In genomic region chr9:114484854-114485443, GRCh38 we compare ENCODE assay signal across 8 cellular contexts. TPM values are rescaled to one million over a fixed set of nuclear protein-coding genes. Genes with fewer than 3 reads are reported as not detected.
A peak's percentile ranks its signal among the peaks of the same experiment; 100 is the strongest.
DNase-seq lines count a peak whose midpoint lies in the region; ATAC-seq, FAIRE-seq and TF ChIP-seq lines count a peak whose summit lies in the region.

No MANE protein-coding gene starts in this region.

- H3K9me3 Mint-ChIP-seq in CD8-positive, alpha-beta memory T cell, result no peaks in the 10 kb centered on the region
- no peaks in the 10 kb centered on the region for H3K9me3 Mint-ChIP-seq in activated naive CD4-positive, alpha-beta T cell treated with anti-CD3 and anti-CD28 coated beads, Interleukin-2, amount 10 ng/mL, durations not matched to agents 7 days and 5 days

- intact Hi-C loops in left cardiac atrium (cut with DNase I), result no loop called here
- intact Hi-C loops in esophagus muscularis mucosa (cut with DNase I), result loop anchor here (5.0 to 10.0 kb wide), 2 partner anchors 73 to 150 kb away; no protein-coding TSS in a partner anchor

- POLR2A ChIA-PET in CD8-positive, alpha-beta memory T cell (lab: Charles Lee), result interaction anchor here (1.0 to 1.6 kb wide), 4 partner anchors 13 to 108 kb away, joined by 3 to 7 read pairs (median 3); no protein-coding TSS in a partner anchor

- 79% methylated on average over 8 of the region's 8 CpGs for WGBS in esophagus muscularis mucosa

- no peak overlapping the region for H3K4me3 ChIP-seq in CD8-positive, alpha-beta memory T cell (ENCODE audit: low read length)
- H3K4me3 ChIP-seq in esophagus muscularis mucosa, result no peak overlapping the region

- TF ChIP-seq CTCF in esophagus muscularis mucosa (IDR thresholded peaks at IDR 0.05), result no peak

- peaks cover 0 to 3% (median 2%) of the 10 kb centered on the region in 3 donors for H3K36me3 Mint-ChIP-seq in CD8-positive, alpha-beta memory T cell
- peaks cover 2% of the 10 kb centered on the region for H3K36me3 Mint-ChIP-seq in activated naive CD4-positive, alpha-beta T cell treated with anti-CD3 and anti-CD28 coated beads, Interleukin-2, amount 10 ng/mL, durations not matched to agents 7 days and 5 days

- TF ChIP-seq POLR2A in H54 (IDR thresholded peaks at IDR 0.05; ENCODE audit: low read depth, low read length), result no peak
- no peak for TF ChIP-seq POLR2A in esophagus muscularis mucosa (IDR thresholded peaks at IDR 0.05; ENCODE audit: low read depth)

- H3K27me3 ChIP-seq in CD8-positive, alpha-beta memory T cell (ENCODE audit: insufficient read depth, low read length, poor library complexity, severe bottlenecking), result no peaks in the 10 kb centered on the region
- no peaks in the 10 kb centered on the region for H3K27me3 ChIP-seq in esophagus muscularis mucosa

- no peak for ATAC-seq in HG03521 (IDR thresholded peaks at IDR 0.05; ENCODE audit: unreplicated experiment)
- ATAC-seq in left cardiac atrium, result no peak

- CTCF ChIA-PET in CD8-positive, alpha-beta memory T cell (lab: Charles Lee), result interaction anchor here (1.3 to 5.1 kb wide), 6 partner anchors 13 to 169 kb away, joined by 5 to 54 read pairs (median 8); partner anchors contain the start of gene WHRN
- CTCF ChIA-PET in activated naive CD4-positive, alpha-beta T cell treated with anti-CD3 and anti-CD28 coated beads, Interleukin-2, amount 10 ng/mL, durations not matched to agents 7 days and 5 days (lab: Charles Lee), result interaction anchor here (0.6 to 6.5 kb wide), 10 partner anchors 11 to 172 kb away, joined by 3 to 77 read pairs (median 5); partner anchors contain the start of gene ATP6V1G1

- H3K4me3 Mint-ChIP-seq in CD8-positive, alpha-beta memory T cell, result peak overlapping the region in 4 of 7 donors; percentile 46 to 58 (median 50)
- no peak overlapping the region for H3K4me3 Mint-ChIP-seq in activated naive CD4-positive, alpha-beta T cell treated with anti-CD3 and anti-CD28 coated beads, Interleukin-2, amount 10 ng/mL, durations not matched to agents 7 days and 5 days

- H3K9me3 ChIP-seq in CD8-positive, alpha-beta memory T cell (ENCODE audit: low read length), result no peaks in the 10 kb centered on the region
- no peaks in the 10 kb centered on the region for H3K9me3 ChIP-seq in esophagus muscularis mucosa

- peaks cover 2 to 4% of the 10 kb centered on the region in 2 donors for H3K27me3 Mint-ChIP-seq in CD8-positive, alpha-beta memory T cell
- peaks cover 21% of the 10 kb centered on the region for H3K27me3 Mint-ChIP-seq in activated naive CD4-positive, alpha-beta T cell treated with anti-CD3 and anti-CD28 coated beads, Interleukin-2, amount 10 ng/mL, durations not matched to agents 7 days and 5 days

- H3K4me1 Mint-ChIP-seq in CD8-positive, alpha-beta memory T cell, result peaks cover 29 to 57% (median 36%) of the 10 kb centered on the region in 3 donors
- peaks cover 35% of the 10 kb centered on the region for H3K4me1 Mint-ChIP-seq in activated naive CD4-positive, alpha-beta T cell treated with anti-CD3 and anti-CD28 coated beads, Interleukin-2, amount 10 ng/mL, durations not matched to agents 7 days and 5 days

- peak in 2 of 5 donors; percentile 39 to 69 for DNase-seq in CD8-positive, alpha-beta memory T cell
- DNase-seq in H54 (ENCODE audit: insufficient read length, low spot score) (peak; percentile 79), RKO (ENCODE audit: low spot score) (peak; percentile 98), left cardiac atrium (no peak), esophagus muscularis mucosa (ENCODE audit: extremely low spot score) (no peak)
- DNase-seq in activated naive CD4-positive, alpha-beta T cell treated with anti-CD3 and anti-CD28 coated beads, Interleukin-2, amount 10 ng/mL, durations not matched to agents 7 days and 5 days, result peak; percentile 43
- DNase-seq in stimulated activated CD4-positive, alpha-beta T cell treated with anti-CD3 and anti-CD28 coated beads, Interleukin-1b, Interleukin-23, amount 100 ng/mL, for 4 hours (ENCODE audit: low read depth in 2 of 2), result peak; percentile 10 to 32

- no peak for TF ChIP-seq EP300 in esophagus muscularis mucosa (IDR thresholded peaks at IDR 0.05)

- H3K27ac Mint-ChIP-seq in CD8-positive, alpha-beta memory T cell, result peak overlapping the region; percentile 30 to 88 (median 76)
- H3K27ac Mint-ChIP-seq in activated naive CD4-positive, alpha-beta T cell treated with anti-CD3 and anti-CD28 coated beads, Interleukin-2, amount 10 ng/mL, durations not matched to agents 7 days and 5 days, result peak overlapping the region; percentile 77

- H3K36me3 ChIP-seq in CD8-positive, alpha-beta memory T cell (ENCODE audit: insufficient read depth, low read length), result no peaks in the 10 kb centered on the region
- H3K36me3 ChIP-seq in esophagus muscularis mucosa, result no peaks in the 10 kb centered on the region

- no peak overlapping the region for H3K27ac ChIP-seq in CD8-positive, alpha-beta memory T cell (ENCODE audit: low read depth, low read length)
- no peak overlapping the region for H3K27ac ChIP-seq in esophagus muscularis mucosa (replicated peaks in 1 of 4)

- peaks cover 11% of the 10 kb centered on the region for H3K4me1 ChIP-seq in CD8-positive, alpha-beta memory T cell (ENCODE audit: insufficient read depth, low read length)
- peaks cover 0 to 23% (median 11%) of the 10 kb centered on the region in 4 donors for H3K4me1 ChIP-seq in esophagus muscularis mucosa

- FAIRE-seq in H54 (lab: Jason Lieb, UNC), result peak; percentile 98

RNA-seq across cellular contexts. Expression of gene WHRN, which starts 20.3 kb away (rescaled TPM):
- total RNA-seq in CD8-positive, alpha-beta memory T cell, result 1 to 10 TPM; 8.6 to 9.0 TPM
- polyA plus RNA-seq in CD8-positive, alpha-beta memory T cell, result 5.5 TPM
- total RNA-seq in left cardiac atrium (1 to 10 TPM; 7.0 to 7.8 TPM), esophagus muscularis mucosa (10 to 100 TPM in 2 of 4 donors, 1 to 10 TPM in 2; 8.1 to 12.6 (median 10.7) TPM)

Comparison
In these comparisons a context has a peak if more than half of its experiments do, and no peak if none do; other contexts are left out.
1. DNase-seq: peak in H54 (single experiment), RKO (single experiment), activated naive CD4-positive, alpha-beta T cell treated with anti-CD3 and anti-CD28 coated beads, Interleukin-2, amount 10 ng/mL, durations not matched to agents 7 days and 5 days (single experiment) and stimulated activated CD4-positive, alpha-beta T cell treated with anti-CD3 and anti-CD28 coated beads, Interleukin-1b, Interleukin-23, amount 100 ng/mL, for 4 hours (2 of 2); none in left cardiac atrium (single experiment) and esophagus muscularis mucosa (single experiment).